2 cellular contexts compared by ENCODE assay signal in genomic region chr5:39186722-39187539, GRCh38.
A peak's percentile ranks its signal among the peaks of the same experiment; 100 is the strongest.
TF ChIP-seq lines count a peak whose summit lies in the region.

No MANE protein-coding gene starts in this region.

TF ChIP-seq in K562, 482 proteins besides CTCF, POLR2A, EP300 and RAD21 (continues in another document):
- no peak for TF ChIP-seq ZNF253 (CRISPR knock-in tag; conservative IDR thresholded peaks at IDR 0.05)
- peak; percentile 70 for TF ChIP-seq NCOR1 (IDR thresholded peaks at IDR 0.05)
- TF ChIP-seq ZNF384 (IDR thresholded peaks at IDR 0.05; ENCODE audit: low read depth, low read length) = peak; percentile 78
- peak; percentile 55; the same call in 1 of the 2 replicates for TF ChIP-seq FOSL1 (tag; conservative IDR thresholded peaks at IDR 0.05)
- peak; percentile 97 for TF ChIP-seq RBM25 (IDR thresholded peaks at IDR 0.05; ENCODE audit: low read depth, low read length, severe bottlenecking)
- TF ChIP-seq ETS1 (conservative IDR thresholded peaks at IDR 0.05; ENCODE audit: control insufficient read depth, low read depth, low read length) = no peak
- peak in 1 of 2 experiments; percentile 39 for TF ChIP-seq AFF1 (IDR thresholded peaks at IDR 0.05; ENCODE audit: low read depth in 1 of 2, partially characterized antibody in 2 of 2)
- TF ChIP-seq ZEB2 (IDR thresholded peaks at IDR 0.05) = peak; percentile 54
- TF ChIP-seq ZBTB5 (IDR thresholded peaks at IDR 0.05) = no peak
- TF ChIP-seq ZNF584 (CRISPR knock-in tag; IDR thresholded peaks at IDR 0.05; ENCODE audit: low read depth) = no peak
- TF ChIP-seq MTA3 (IDR thresholded peaks at IDR 0.05; ENCODE audit: borderline replicate concordance) = 0 out of 2 replicates have a peak, but pooled peaks have one; percentile 35
- no peak for TF ChIP-seq ID3 (CRISPR knock-in tag; IDR thresholded peaks at IDR 0.05)
- TF ChIP-seq ID3 (tag; IDR thresholded peaks at IDR 0.05) = no peak
- TF ChIP-seq MYC (IDR thresholded peaks at IDR 0.05; ENCODE audit: low read depth, low read length) = no peak
- TF ChIP-seq MYC (CRISPR knock-in tag; IDR thresholded peaks at IDR 0.05; ENCODE audit: borderline replicate concordance, low read depth) = no peak
- TF ChIP-seq ZNF511 (CRISPR knock-in tag; IDR thresholded peaks at IDR 0.05) = no peak
- no peak for TF ChIP-seq ZBTB43 (CRISPR knock-in tag; IDR thresholded peaks at IDR 0.05)
- no peak for TF ChIP-seq POLR3A (IDR thresholded peaks at IDR 0.05; ENCODE audit: borderline replicate concordance, extremely low read depth, insufficient read depth, insufficient read length)
- TF ChIP-seq GATA2 (CRISPR knock-in tag; IDR thresholded peaks at IDR 0.05) = peak; percentile 72
- no peak for TF ChIP-seq RB1 (IDR thresholded peaks at IDR 0.05; ENCODE audit: low read depth)
- TF ChIP-seq GATAD2B (IDR thresholded peaks at IDR 0.05; ENCODE audit: borderline replicate concordance) = peak; percentile 42; the same call in 1 of the 2 replicates
- TF ChIP-seq HNRNPUL1 (IDR thresholded peaks at IDR 0.05; ENCODE audit: low read length) = no peak

TF ChIP-seq in HepG2, 621 proteins besides CTCF, POLR2A, EP300 and RAD21:
- no peak for TF ChIP-seq BATF2 (CRISPR knock-in tag; IDR thresholded peaks at IDR 0.05)
- TF ChIP-seq ZNF513 (CRISPR knock-in tag; conservative IDR thresholded peaks at IDR 0.05) = no peak
- TF ChIP-seq ZNF674 (CRISPR knock-in tag; IDR thresholded peaks at IDR 0.05; ENCODE audit: low read depth) = no peak
- no peak for TF ChIP-seq ZKSCAN8 (CRISPR knock-in tag; IDR thresholded peaks at IDR 0.05; ENCODE audit: borderline replicate concordance)
- no peak for TF ChIP-seq ATF6 (CRISPR knock-in tag; conservative IDR thresholded peaks at IDR 0.05)
- TF ChIP-seq UBTF (CRISPR knock-in tag; IDR thresholded peaks at IDR 0.05) = no peak
- TF ChIP-seq RBM39 (IDR thresholded peaks at IDR 0.05; ENCODE audit: low read depth, low read length, poor library complexity, severe bottlenecking) = no peak
- TF ChIP-seq ZNF775 (CRISPR knock-in tag; IDR thresholded peaks at IDR 0.05; ENCODE audit: borderline replicate concordance) = no peak
- no peak for TF ChIP-seq NFIC (IDR thresholded peaks at IDR 0.05; ENCODE audit: low read length)
